Comparison of ENCODE assay signal across 17 cellular contexts in genomic region chr10:35377050-35377723, GRCh38. TPM values are rescaled to one million over a fixed set of nuclear protein-coding genes. Genes with fewer than 3 reads are reported as not detected.
DNase-seq lines count a peak whose midpoint lies in the region; ATAC-seq, FAIRE-seq and TF ChIP-seq lines count a peak whose summit lies in the region.
"Had no signal": no experiment of that assay in that cellular context is flagged by ENCODE, and none has a peak within 500 bp of the region (broad histone marks: within the 10 kb centered on the region; RNA-seq: fewer than 3 reads in every experiment).

No MANE protein-coding gene starts in this region.

- in situ Hi-C loops in GM23248 (cut with MboI), result no loop called here
- in situ Hi-C loops in brain microvascular endothelial cell (cut with HindIII; ENCODE audit: low pct_ligation_motif_present, low sequenced_read_pairs), result no loop called here

- no peaks in the 10 kb centered on the region for H3K9me3 Mint-ChIP-seq in activated CD4-positive, alpha-beta T cell treated with anti-CD3 and anti-CD28 coated beads for 36 hours (ENCODE audit: low read depth)
- H3K9me3 Mint-ChIP-seq in activated CD4-positive, alpha-beta T cell treated with anti-CD3 and anti-CD28 coated beads, Interleukin-2, amount 10 ng/mL, durations not matched to agents 7 days and 5 days, result no peaks in the 10 kb centered on the region
- H3K9me3 Mint-ChIP-seq: IgD-negative memory B cell had no signal

- peaks cover 14% of the 10 kb centered on the region for H3F3A ChIP-seq in GM23248 (ENCODE audit: insufficient read depth)

- intact Hi-C loops in activated CD4-positive, alpha-beta T cell treated with anti-CD3 and anti-CD28 coated beads for 36 hours (cut with DNase I, micrococcal nuclease), result loop anchor here (2.0 to 5.0 kb wide), 2 partner anchors 20 to 35 kb away; no protein-coding TSS in a partner anchor
- intact Hi-C loops in mucosa of descending colon (cut with DNase I, micrococcal nuclease), result no loop called here
- intact Hi-C loops in left cardiac atrium (cut with DNase I), result loop anchor here in 1 of 2 donors (5.0 kb wide), 1 partner anchor 75 kb away; no protein-coding TSS in a partner anchor

- H3K4me2 ChIP-seq in GM23248 (ENCODE audit: unreplicated experiment), result no peak overlapping the region

- H3K4me3 ChIP-seq in GM23248, result no peak overlapping the region
- no peak overlapping the region for H3K4me3 ChIP-seq in bronchial epithelial cell (ENCODE audit: low read depth, low read length)
- H3K4me3 ChIP-seq in mucosa of descending colon, result no peak overlapping the region
- no peak overlapping the region for H3K4me3 ChIP-seq in brain microvascular endothelial cell (ENCODE audit: low read depth, low read length)

- FAIRE-seq in bronchial epithelial cell (lab: Jason Lieb, UNC), result no peak

- H2AFZ ChIP-seq in GM23248, result no peak overlapping the region

- no peaks in the 10 kb centered on the region for H3K9me2 ChIP-seq in GM23248 (ENCODE audit: insufficient read depth)

- H3K4me3 Mint-ChIP-seq in activated CD4-positive, alpha-beta T cell treated with anti-CD3 and anti-CD28 coated beads for 36 hours, result no peak overlapping the region
- H3K4me3 Mint-ChIP-seq in activated CD4-positive, alpha-beta T cell treated with anti-CD3 and anti-CD28 coated beads, Interleukin-2, amount 10 ng/mL, durations not matched to agents 7 days and 5 days, result no peak overlapping the region
- H3K4me3 Mint-ChIP-seq: IgD-negative memory B cell had no signal

- peaks cover 75% of the 10 kb centered on the region for H3K4me1 Mint-ChIP-seq in activated CD4-positive, alpha-beta T cell treated with anti-CD3 and anti-CD28 coated beads for 36 hours
- peaks cover 53% of the 10 kb centered on the region for H3K4me1 Mint-ChIP-seq in activated CD4-positive, alpha-beta T cell treated with anti-CD3 and anti-CD28 coated beads, Interleukin-2, amount 10 ng/mL, durations not matched to agents 7 days and 5 days

- CTCF ChIA-PET in activated CD4-positive, alpha-beta T cell treated with anti-CD3 and anti-CD28 coated beads for 36 hours (lab: Charles Lee), result no interaction called here
- CTCF ChIA-PET in activated CD4-positive, alpha-beta T cell treated with anti-CD3 and anti-CD28 coated beads, Interleukin-2, amount 10 ng/mL, durations not matched to agents 7 days and 5 days (lab: Charles Lee), result no interaction called here

- H3K36me3 ChIP-seq in GM23248 (ENCODE audit: low read depth) (no peaks in the 10 kb centered on the region), bronchial epithelial cell (ENCODE audit: control insufficient read depth, insufficient read depth, low read length) (peaks cover 2% of the 10 kb centered on the region), mucosa of descending colon (ENCODE audit: low read depth) (no peaks in the 10 kb centered on the region), brain microvascular endothelial cell (replicated peaks) (no peaks in the 10 kb centered on the region)

- H4K20me1 ChIP-seq in GM23248 (ENCODE audit: insufficient read depth), result peaks cover 30% of the 10 kb centered on the region

- 80 to 81% methylated on average over 5 of the region's 5 CpGs for WGBS in GM23248 (ENCODE audit: low coverage in 1 of 2, low lambda C conversion rate in 2 of 2, missing lambda C conversion rate in 2 of 2), 2 experiments

- H3K79me2 ChIP-seq in GM23248 (ENCODE audit: insufficient read depth), result peaks cover 100% of the 10 kb centered on the region

- H3K27me3 Mint-ChIP-seq in activated CD4-positive, alpha-beta T cell treated with anti-CD3 and anti-CD28 coated beads for 36 hours, result no peaks in the 10 kb centered on the region
- H3K27me3 Mint-ChIP-seq in activated CD4-positive, alpha-beta T cell treated with anti-CD3 and anti-CD28 coated beads, Interleukin-2, amount 10 ng/mL, durations not matched to agents 7 days and 5 days, result no peaks in the 10 kb centered on the region
- H3K27me3 Mint-ChIP-seq: IgD-negative memory B cell had no signal

- H3K36me3 Mint-ChIP-seq in activated CD4-positive, alpha-beta T cell treated with anti-CD3 and anti-CD28 coated beads for 36 hours (ENCODE audit: low read depth), result peaks cover 2% of the 10 kb centered on the region
- H3K36me3 Mint-ChIP-seq in activated CD4-positive, alpha-beta T cell treated with anti-CD3 and anti-CD28 coated beads, Interleukin-2, amount 10 ng/mL, durations not matched to agents 7 days and 5 days (ENCODE audit: low read depth), result peaks cover 4% of the 10 kb centered on the region

- ATAC-seq in activated CD4-positive, alpha-beta T cell treated with anti-CD3 and anti-CD28 coated beads for 36 hours, result peak; percentile 66
- ATAC-seq in mucosa of descending colon, result peak; percentile 62
- ATAC-seq in left cardiac atrium, result no peak
- ATAC-seq: Panc1, Right ventricle myocardium inferior had no signal

- no peak for DNase-seq in activated CD4-positive, alpha-beta T cell treated with anti-CD3 and anti-CD28 coated beads for 36 hours
- DNase-seq in activated CD4-positive, alpha-beta T cell treated with anti-CD3 and anti-CD28 coated beads, Interleukin-2, amount 10 ng/mL, durations not matched to agents 7 days and 5 days, result no peak
- DNase-seq in GM23248 (peak; percentile 17), bronchial epithelial cell (ENCODE audit: low read depth) (peak; percentile 69), mucosa of descending colon (no peak), brain microvascular endothelial cell (no peak), left cardiac atrium (no peak), T-helper 2 cell (no peak)
- DNase-seq: H7, NCI-H1436 treated with DMSO at 0.1 percent for 48 hours, NCI-H2081 treated with DMSO at 0.1 percent for 48 hours, NCI-H2227 treated with DMSO at 0.1 percent for 48 hours, NCI-H526 treated with DMSO at 0.1 percent for 48 hours had no signal

- H3K4me1 ChIP-seq in GM23248 (ENCODE audit: insufficient read depth) (peaks cover 39% of the 10 kb centered on the region), mucosa of descending colon (ENCODE audit: low read depth) (peaks cover 10% of the 10 kb centered on the region)

- TF ChIP-seq CTCF in bronchial epithelial cell (IDR thresholded peaks at IDR 0.05; ENCODE audit: insufficient read depth, low read length, severe bottlenecking) (no peak), mucosa of descending colon (IDR thresholded peaks at IDR 0.05) (no peak), brain microvascular endothelial cell (IDR thresholded peaks at IDR 0.05; ENCODE audit: low read depth, low read length, missing control alignments) (no peak)

- H3K27ac ChIP-seq in GM23248, result no peak overlapping the region
- no peak overlapping the region for H3K27ac ChIP-seq in brain microvascular endothelial cell
- H3K27ac ChIP-seq: C4-2B had no signal

- H3K27ac Mint-ChIP-seq in activated CD4-positive, alpha-beta T cell treated with anti-CD3 and anti-CD28 coated beads for 36 hours, result no peak overlapping the region
- no peak overlapping the region for H3K27ac Mint-ChIP-seq in activated CD4-positive, alpha-beta T cell treated with anti-CD3 and anti-CD28 coated beads, Interleukin-2, amount 10 ng/mL, durations not matched to agents 7 days and 5 days

- H3K27me3 ChIP-seq in GM23248 (replicated peaks; ENCODE audit: insufficient read depth) (no peaks in the 10 kb centered on the region), bronchial epithelial cell (ENCODE audit: control insufficient read depth, insufficient read depth, low read length) (no peaks in the 10 kb centered on the region), brain microvascular endothelial cell (replicated peaks) (no peaks in the 10 kb centered on the region)

- no peak overlapping the region for H3K9ac ChIP-seq in GM23248

- POLR2A ChIA-PET in activated CD4-positive, alpha-beta T cell treated with anti-CD3 and anti-CD28 coated beads for 36 hours (lab: Charles Lee), result no interaction called here
- POLR2A ChIA-PET in activated CD4-positive, alpha-beta T cell treated with anti-CD3 and anti-CD28 coated beads, Interleukin-2, amount 10 ng/mL, durations not matched to agents 7 days and 5 days (lab: Charles Lee), result no interaction called here

- H3K9me3 ChIP-seq in GM23248 (ENCODE audit: low read depth), result no peaks in the 10 kb centered on the region
- H3K9me3 ChIP-seq in mucosa of descending colon, result no peaks in the 10 kb centered on the region

RNA-seq across cellular contexts. Expression of gene CCNY, which starts 40.9 kb away (rescaled TPM):
- 10 to 100 TPM; 49.4 to 54.0 TPM for total RNA-seq in activated CD4-positive, alpha-beta T cell treated with anti-CD3 and anti-CD28 coated beads for 36 hours
- 10 to 100 TPM; 67.4 to 76.4 TPM for total RNA-seq in activated CD4-positive, alpha-beta T cell treated with anti-CD3 and anti-CD28 coated beads, Interleukin-2, amount 10 ng/mL, durations not matched to agents 7 days and 5 days
- 57.8 and 70.4 TPM in 2 replicates for total RNA-seq in GM23248 (2014; rRNA removed; shearing (Covaris generic))
- 12.3 and 12.8 TPM in 2 replicates for polyA plus RNA-seq in GM23248 (2016; fragmentation: Nextera tagmentation; extraction: Ambion mirVana)
- 66.3 and 80.6 TPM in 2 replicates for total RNA-seq in bronchial epithelial cell
- total RNA-seq in mucosa of descending colon, result 10 to 100 TPM; 48.6 to 64.4 (median 51.5) TPM
- total RNA-seq in left cardiac atrium, result 10 to 100 TPM; 59.3 to 76.5 TPM

Comparison
In these comparisons a context has a peak if more than half of its experiments do, and no peak if none do; other contexts are left out.
1. ATAC-seq: peak in activated CD4-positive, alpha-beta T cell treated with anti-CD3 and anti-CD28 coated beads for 36 hours (single experiment) and mucosa of descending colon (single experiment); none in left cardiac atrium (0 of 2).
2. DNase-seq: peak in GM23248 (single experiment) and bronchial epithelial cell (single experiment); none in activated CD4-positive, alpha-beta T cell treated with anti-CD3 and anti-CD28 coated beads for 36 hours (single experiment), activated CD4-positive, alpha-beta T cell treated with anti-CD3 and anti-CD28 coated beads, Interleukin-2, amount 10 ng/mL, durations not matched to agents 7 days and 5 days (single experiment), mucosa of descending colon (0 of 3), brain microvascular endothelial cell (single experiment), left cardiac atrium (single experiment) and T-helper 2 cell (0 of 5).
3. intact Hi-C loops: an anchor here in activated CD4-positive, alpha-beta T cell treated with anti-CD3 and anti-CD28 coated beads for 36 hours (2.0 to 5.0 kb wide); none called in mucosa of descending colon.